21 cellular contexts compared by ENCODE assay signal in genomic region chr11:77211594-77212251, GRCh38.
DNase-seq lines count a peak whose midpoint lies in the region; ATAC-seq and TF ChIP-seq lines count a peak whose summit lies in the region.
"Had no signal": no experiment of that assay in that cellular context is flagged by ENCODE, and none has a peak within 500 bp of the region (broad histone marks: within the 10 kb centered on the region; RNA-seq: fewer than 3 reads in every experiment).

No MANE protein-coding gene starts in this region.

- no peaks in the 10 kb centered on the region for H3K79me2 ChIP-seq in neural progenitor cell (ENCODE audit: low read depth)

- H3K27me3 ChIP-seq in neural progenitor cell (no peaks in the 10 kb centered on the region), left lung (no peaks in the 10 kb centered on the region)

- H3F3A ChIP-seq in neural progenitor cell (ENCODE audit: low read depth): no peaks in the 10 kb centered on the region

- no peaks in the 10 kb centered on the region for H3K9me3 Mint-ChIP-seq in stimulated activated naive CD8-positive, alpha-beta T cell treated with anti-CD3 and anti-CD28 coated beads, Interleukin-15, amount 100 ng/mL, for 72 hours
- no peaks in the 10 kb centered on the region for H3K9me3 Mint-ChIP-seq in neural progenitor cell
- H3K9me3 Mint-ChIP-seq: CD4-positive, CD25-positive, alpha-beta regulatory T cell had no signal

- H3K9ac ChIP-seq in neural progenitor cell: no peak overlapping the region

- no peak for DNase-seq in stimulated activated naive CD8-positive, alpha-beta T cell treated with anti-CD3 and anti-CD28 coated beads, Interleukin-15, amount 100 ng/mL, for 72 hours
- DNase-seq in stimulated activated naive CD8-positive, alpha-beta T cell treated with anti-CD3 and anti-CD28 coated beads, Interleukin-15, Interleukin-2, amounts not matched to agents 100 U/mL and 50 U/mL, for 24 hours: no peak
- DNase-seq in coronary artery (ENCODE audit: low spot score) (peak; percentile 54), neural progenitor cell (ENCODE audit: low spot score) (peak; percentile 0), left lung (no peak), nucleus accumbens (lab: John Stamatoyannopoulos, UW) (no peak)
- DNase-seq: ACHN; AML-193; CD4-positive, CD25-positive, alpha-beta regulatory T cell; DMS53; KBM-7; NCI-H1417 treated with DMSO at 0.1 percent for 48 hours; NCI-H1930; NCI-H2171; NCI-H446; NCI-H69; NK-92 treated with Interleukin-12 subunit alpha and Interleukin-12 subunit beta, amount 100 ng/mL, for 24 hours; SHP77 treated with DMSO at 0.1 percent for 48 hours had no signal

- H2AFZ ChIP-seq in neural progenitor cell (replicated peaks): no peak overlapping the region

- H3K4me1 ChIP-seq in neural progenitor cell: no peaks in the 10 kb centered on the region
- no peaks in the 10 kb centered on the region for H3K4me1 ChIP-seq in left lung
- H3K4me1 ChIP-seq: Caco-2 had no signal

- H3K36me3 ChIP-seq in neural progenitor cell: no peaks in the 10 kb centered on the region
- H3K36me3 ChIP-seq in left lung: peaks cover 0 to 13% of the 10 kb centered on the region in 2 donors

- H3K27me3 Mint-ChIP-seq in stimulated activated naive CD8-positive, alpha-beta T cell treated with anti-CD3 and anti-CD28 coated beads, Interleukin-15, amount 100 ng/mL, for 72 hours: peaks cover 6% of the 10 kb centered on the region
- H3K27me3 Mint-ChIP-seq in neural progenitor cell (ENCODE audit: insufficient read depth, low read depth): peaks cover 9% of the 10 kb centered on the region
- H3K27me3 Mint-ChIP-seq: CD4-positive, CD25-positive, alpha-beta regulatory T cell had no signal

- ATAC-seq in stimulated activated naive CD8-positive, alpha-beta T cell treated with anti-CD3 and anti-CD28 coated beads, Interleukin-15, amount 100 ng/mL, for 72 hours: no peak
- no peak for ATAC-seq in stimulated activated naive CD8-positive, alpha-beta T cell treated with anti-CD3 and anti-CD28 coated beads, Interleukin-15, Interleukin-2, amounts not matched to agents 100 U/mL and 50 U/mL, for 24 hours
- ATAC-seq in left lung: no peak
- no peak for ATAC-seq in HG02885 (IDR thresholded peaks at IDR 0.05; ENCODE audit: poor library complexity, unreplicated experiment)
- ATAC-seq: HCT116 had no signal

- H3K9me3 ChIP-seq in neural progenitor cell (ENCODE audit: low read depth) (no peaks in the 10 kb centered on the region), left lung (no peaks in the 10 kb centered on the region)
- H3K9me3 ChIP-seq: Caco-2 had no signal

- H3K36me3 Mint-ChIP-seq in neural progenitor cell: no peaks in the 10 kb centered on the region
- H3K36me3 Mint-ChIP-seq: CD4-positive, CD25-positive, alpha-beta regulatory T cell had no signal

- TF ChIP-seq CTCF in coronary artery (IDR thresholded peaks at IDR 0.05) (no peak), neural progenitor cell (IDR thresholded peaks at IDR 0.05) (no peak), left lung (IDR thresholded peaks at IDR 0.05) (no peak)

- no peak overlapping the region for H3K4me2 ChIP-seq in neural progenitor cell

- intact Hi-C loops in left lung (cut with DNase I): no loop called here

- H4K20me1 ChIP-seq in neural progenitor cell (ENCODE audit: low read depth): no peaks in the 10 kb centered on the region

- no peak overlapping the region for H3K4me3 Mint-ChIP-seq in stimulated activated naive CD8-positive, alpha-beta T cell treated with anti-CD3 and anti-CD28 coated beads, Interleukin-15, amount 100 ng/mL, for 72 hours
- no peak overlapping the region for H3K4me3 Mint-ChIP-seq in neural progenitor cell
- H3K4me3 Mint-ChIP-seq: CD4-positive, CD25-positive, alpha-beta regulatory T cell had no signal

- H3K4me3 ChIP-seq in coronary artery: no peak overlapping the region
- H3K4me3 ChIP-seq in neural progenitor cell: no peak overlapping the region
- no peak overlapping the region for H3K4me3 ChIP-seq in left lung

- no peaks in the 10 kb centered on the region for H3K4me1 Mint-ChIP-seq in stimulated activated naive CD8-positive, alpha-beta T cell treated with anti-CD3 and anti-CD28 coated beads, Interleukin-15, amount 100 ng/mL, for 72 hours
- peaks cover 4% of the 10 kb centered on the region for H3K4me1 Mint-ChIP-seq in neural progenitor cell
- H3K4me1 Mint-ChIP-seq: CD4-positive, CD25-positive, alpha-beta regulatory T cell had no signal

- H3K27ac ChIP-seq in coronary artery (no peak overlapping the region), neural progenitor cell (no peak overlapping the region), left lung (no peak overlapping the region)

- peak overlapping the region; percentile 13 to 82 for H3K27ac Mint-ChIP-seq in stimulated activated naive CD8-positive, alpha-beta T cell treated with anti-CD3 and anti-CD28 coated beads, Interleukin-15, amount 100 ng/mL, for 72 hours
- peak overlapping the region; percentile 54 for H3K27ac Mint-ChIP-seq in neural progenitor cell
- H3K27ac Mint-ChIP-seq: CD4-positive, CD25-positive, alpha-beta regulatory T cell had no signal

Comparison
In these comparisons a context has a peak if more than half of its experiments do, and no peak if none do; other contexts are left out.
1. DNase-seq: peak in coronary artery (single experiment) and neural progenitor cell (single experiment); none in stimulated activated naive CD8-positive, alpha-beta T cell treated with anti-CD3 and anti-CD28 coated beads, Interleukin-15, amount 100 ng/mL, for 72 hours (0 of 2), stimulated activated naive CD8-positive, alpha-beta T cell treated with anti-CD3 and anti-CD28 coated beads, Interleukin-15, Interleukin-2, amounts not matched to agents 100 U/mL and 50 U/mL, for 24 hours (single experiment), left lung (0 of 2) and nucleus accumbens (0 of 56).